In genomic region chr1:116328671-116329070, GRCh38 we compare ENCODE assay signal across 18 cellular contexts. TPM values are rescaled to one million over a fixed set of nuclear protein-coding genes. Genes with fewer than 3 reads are reported as not detected.
DNase-seq lines count a peak whose midpoint lies in the region; ATAC-seq and TF ChIP-seq lines count a peak whose summit lies in the region.
"Had no signal": no experiment of that assay in that cellular context is flagged by ENCODE, and none has a peak within 500 bp of the region (broad histone marks: within the 10 kb centered on the region; RNA-seq: fewer than 3 reads in every experiment).

No MANE protein-coding gene starts in this region.

- peaks cover 28% of the 10 kb centered on the region for H3F3A ChIP-seq in DOHH2 (ENCODE audit: control insufficient read depth, insufficient read depth)

- H2AFZ ChIP-seq in Karpas-422 (ENCODE audit: low read length) = no peak overlapping the region

- intact Hi-C loops in uterus (cut with DNase I; ENCODE audit: low total_unique reads) = no loop called here

- H4K20me1 ChIP-seq in DOHH2 (ENCODE audit: control insufficient read depth, insufficient read depth, low read depth, low read length) (no peaks in the 10 kb centered on the region), Karpas-422 (ENCODE audit: insufficient read depth, low read depth, low read length) (no peaks in the 10 kb centered on the region)

- ATAC-seq in HG02610 (IDR thresholded peaks at IDR 0.05; ENCODE audit: unreplicated experiment) = no peak

- H3K9ac ChIP-seq in Karpas-422 (ENCODE audit: low read length) = peak overlapping the region; percentile 74

- H3K36me3 ChIP-seq in DOHH2 (ENCODE audit: control insufficient read depth, low read length) (peaks cover 3% of the 10 kb centered on the region; the same call in 1 of the 2 replicates), Karpas-422 (ENCODE audit: insufficient read depth, low read length) (no peaks in the 10 kb centered on the region), suprapubic skin (no peaks in the 10 kb centered on the region), uterus (no peaks in the 10 kb centered on the region)

- H3K79me2 ChIP-seq in DOHH2 (ENCODE audit: control insufficient read depth, low read length) (no peaks in the 10 kb centered on the region), Karpas-422 (ENCODE audit: low read length) (no peaks in the 10 kb centered on the region)

- in situ Hi-C loops in GM13976 (cut with MboI; ENCODE audit: low sequenced_read_pairs, unreplicated experiment) = no loop called here

- DNase-seq in Karpas-422 (no peak), suprapubic skin (ENCODE audit: low spot score in 2 of 2) (no peak), uterus (no peak), GM13976 (ENCODE audit: low spot score) (no peak)
- DNase-seq: ACHN; DMS79 treated with DMSO at 0.1 percent for 48 hours; NCI-H1105 treated with DMSO at 0.1 percent for 48 hours; NCI-H1694 treated with DMSO at 0.1 percent for 48 hours; NCI-H2107; NCI-H510A; NCI-H748 treated with DMSO at 0.1 percent for 48 hours; NK-92 treated with Interleukin-12 subunit alpha and Interleukin-12 subunit beta, amount 100 ng/mL, for 24 hours; OCI-M1; RPMI8226; SHP77 treated with DMSO at 0.1 percent for 48 hours had no signal

- peak overlapping the region; percentile 94 for H3K27ac ChIP-seq in DOHH2 (ENCODE audit: low read depth, low read length)
- H3K27ac ChIP-seq in Karpas-422 (ENCODE audit: low read length) = peak overlapping the region; percentile 98
- H3K27ac ChIP-seq in cingulate gyrus (ENCODE audit: low read depth, low read length) = peak overlapping the region; percentile 84
- H3K27ac ChIP-seq in suprapubic skin = peak overlapping the region; percentile 27
- H3K27ac ChIP-seq in uterus = no peak overlapping the region

- H3K27me3 ChIP-seq in DOHH2 (ENCODE audit: control insufficient read depth, low read length) = no peaks in the 10 kb centered on the region
- no peaks in the 10 kb centered on the region for H3K27me3 ChIP-seq in Karpas-422 (ENCODE audit: low read length)
- no peaks in the 10 kb centered on the region for H3K27me3 ChIP-seq in suprapubic skin
- no peaks in the 10 kb centered on the region for H3K27me3 ChIP-seq in uterus

- H3K4me3 ChIP-seq in DOHH2 (ENCODE audit: low read length) = peak overlapping the region; percentile 57
- no peak overlapping the region for H3K4me3 ChIP-seq in Karpas-422 (ENCODE audit: low read length)
- no peak overlapping the region for H3K4me3 ChIP-seq in suprapubic skin
- no peak overlapping the region for H3K4me3 ChIP-seq in uterus

- peak overlapping the region; percentile 72 for H3K4me2 ChIP-seq in DOHH2 (ENCODE audit: low read length)
- peak overlapping the region; percentile 72 for H3K4me2 ChIP-seq in Karpas-422 (ENCODE audit: low read depth, low read length, poor library complexity, severe bottlenecking)

- no peaks in the 10 kb centered on the region for H3K9me2 ChIP-seq in DOHH2 (replicated peaks; ENCODE audit: control insufficient read depth, low read length)
- no peaks in the 10 kb centered on the region for H3K9me2 ChIP-seq in Karpas-422 (replicated peaks; ENCODE audit: insufficient read depth, low read length)

- TF ChIP-seq CTCF in DOHH2 (IDR thresholded peaks at IDR 0.05; ENCODE audit: low read depth, low read length, poor library complexity, severe bottlenecking) (no peak), suprapubic skin (IDR thresholded peaks at IDR 0.05) (no peak), uterus (IDR thresholded peaks at IDR 0.05) (no peak), GM13976 (IDR thresholded peaks at IDR 0.05; ENCODE audit: borderline replicate concordance, control extremely low read depth, extremely low read depth, insufficient read depth, missing control alignments) (no peak)

- TF ChIP-seq POLR2A in suprapubic skin (IDR thresholded peaks at IDR 0.05) = no peak
- no peak for TF ChIP-seq POLR2A in uterus (IDR thresholded peaks at IDR 0.05)

- TF ChIP-seq EP300 in suprapubic skin (IDR thresholded peaks at IDR 0.05) = no peak

- WGBS in suprapubic skin = 85% methylated on average over 2 of the region's 2 CpGs

- H3K4me1 ChIP-seq in DOHH2 (ENCODE audit: control insufficient read depth, low read length) (peaks cover 95% of the 10 kb centered on the region), Karpas-422 (ENCODE audit: low read length) (peaks cover 92% of the 10 kb centered on the region), suprapubic skin (peaks cover 22% of the 10 kb centered on the region), uterus (no peaks in the 10 kb centered on the region)

- H3K9me3 ChIP-seq in DOHH2 (ENCODE audit: control insufficient read depth, insufficient read depth, low read length) (no peaks in the 10 kb centered on the region), Karpas-422 (ENCODE audit: low read length) (no peaks in the 10 kb centered on the region), suprapubic skin (no peaks in the 10 kb centered on the region), uterus (no peaks in the 10 kb centered on the region)

RNA-seq across cellular contexts. Expression of gene ATP1A1, which starts 44.4 kb away (rescaled TPM):
- 931 and 967 TPM in 2 replicates for total RNA-seq in Karpas-422 (2014; rRNA removed; shearing (Covaris generic); ENCODE audit: low replicate concordance)
- total RNA-seq in suprapubic skin (100 to 1,000 TPM; 556 to 703 (median 561) TPM), uterus (100 to 1,000 TPM; 135 to 202 (median 149) TPM)

Comparison
In these comparisons a context has a peak if more than half of its experiments do, and no peak if none do; other contexts are left out.
1. H3K27ac ChIP-seq: peak in DOHH2 (single experiment), Karpas-422 (single experiment), cingulate gyrus (single experiment) and suprapubic skin (single experiment); none in uterus (0 of 2).